ENCODE assay signal across 11 cellular contexts in genomic region chr15:89666147-89666857, GRCh38. TPM values are rescaled to one million over a fixed set of nuclear protein-coding genes. Genes with fewer than 3 reads are reported as not detected.
DNase-seq lines count a peak whose midpoint lies in the region; ATAC-seq and TF ChIP-seq lines count a peak whose summit lies in the region.
"Had no signal": no experiment of that assay in that cellular context is flagged by ENCODE, and none has a peak within 500 bp of the region (broad histone marks: within the 10 kb centered on the region; RNA-seq: fewer than 3 reads in every experiment).

No MANE protein-coding gene starts in this region.

- CTCF ChIA-PET in A673 (lab: Charles Lee), result no interaction called here

- intact Hi-C loops in A673 (cut with micrococcal nuclease; ENCODE audit: unreplicated experiment), result no loop called here
- intact Hi-C loops in Right ventricle myocardium superior (cut with DNase I), result no loop called here

- H3K79me2 ChIP-seq in OCI-LY3 (ENCODE audit: low read length), result no peaks in the 10 kb centered on the region

- H3K36me3 Mint-ChIP-seq in osteocyte (ENCODE audit: unreplicated experiment), result no peaks in the 10 kb centered on the region
- H3K36me3 Mint-ChIP-seq: CD4-positive, CD25-positive, alpha-beta regulatory T cell had no signal

- peak overlapping the region; percentile 69 for H3K4me2 ChIP-seq in OCI-LY3 (ENCODE audit: low read length)

- no TSS peak for BruUV-seq in A673 (replicated peaks; lab: Mats Ljungman, UMichigan)

- no peaks in the 10 kb centered on the region for H4K20me1 ChIP-seq in OCI-LY3 (ENCODE audit: insufficient read depth, low read length)

- TF ChIP-seq CTCF in A673 (conservative IDR thresholded peaks at IDR 0.05; ENCODE audit: low read depth, low read length) (no peak), OCI-LY3 (IDR thresholded peaks at IDR 0.05; ENCODE audit: low read depth, low read length) (no peak), osteocyte (IDR thresholded peaks at IDR 0.05) (no peak)

- H3K4me3 ChIP-seq in A673 (ENCODE audit: low read depth, low read length, poor library complexity, severe bottlenecking), result peak overlapping the region; percentile 35
- peak overlapping the region; percentile 77 for H3K4me3 ChIP-seq in OCI-LY3 (ENCODE audit: low read length)

- H3K36me3 ChIP-seq in A673 (ENCODE audit: insufficient read depth, low read length, poor library complexity, severe bottlenecking) (no peaks in the 10 kb centered on the region), OCI-LY3 (replicated peaks; ENCODE audit: low read depth, low read length) (no peaks in the 10 kb centered on the region)

- H3K27me3 ChIP-seq in A673 (replicated peaks; ENCODE audit: insufficient read depth, low read depth, low read length, poor library complexity) (peaks cover 10% of the 10 kb centered on the region), OCI-LY3 (ENCODE audit: low read depth, low read length) (peaks cover 9% of the 10 kb centered on the region)

- H3K4me3 Mint-ChIP-seq in osteocyte (ENCODE audit: unreplicated experiment), result peak overlapping the region; percentile 26
- H3K4me3 Mint-ChIP-seq: CD4-positive, CD25-positive, alpha-beta regulatory T cell had no signal

- H3K4me1 ChIP-seq in A673 (ENCODE audit: insufficient read depth, low read length, poor library complexity, severe bottlenecking), result peaks cover 3% of the 10 kb centered on the region
- peaks cover 11% of the 10 kb centered on the region; the same call in 1 of the 2 replicates for H3K4me1 ChIP-seq in OCI-LY3 (ENCODE audit: low read length)

- H3K4me1 Mint-ChIP-seq in osteocyte (ENCODE audit: unreplicated experiment), result peaks cover 22% of the 10 kb centered on the region

- peak overlapping the region; percentile 41 for H3K27ac Mint-ChIP-seq in osteocyte (ENCODE audit: unreplicated experiment)
- H3K27ac Mint-ChIP-seq: CD4-positive, CD25-positive, alpha-beta regulatory T cell had no signal

- H3K9me3 ChIP-seq in A673 (ENCODE audit: low read depth, low read length, poor library complexity, severe bottlenecking), result no peaks in the 10 kb centered on the region
- no peaks in the 10 kb centered on the region for H3K9me3 ChIP-seq in OCI-LY3 (ENCODE audit: insufficient read depth, low read length)

- H3K9ac ChIP-seq in OCI-LY3 (ENCODE audit: low read length), result peak overlapping the region; percentile 44; the same call in 1 of the 2 replicates

- no peaks in the 10 kb centered on the region for H3K9me3 Mint-ChIP-seq in osteocyte (ENCODE audit: unreplicated experiment)

- H3K27me3 Mint-ChIP-seq in osteocyte (ENCODE audit: unreplicated experiment), result no peaks in the 10 kb centered on the region

- POLR2A ChIA-PET in A673 (lab: Charles Lee; ENCODE audit: low non-redundant PET), result no interaction called here

- peak overlapping the region; percentile 34; the same call in 1 of the 2 replicates for H2AFZ ChIP-seq in OCI-LY3 (ENCODE audit: low read depth, low read length)

- H3K27ac ChIP-seq in A673 (ENCODE audit: low read depth, low read length, poor library complexity, severe bottlenecking) (no peak overlapping the region), OCI-LY3 (ENCODE audit: low read length) (no peak overlapping the region)

- DNase-seq in A673 (ENCODE audit: low spot score) (no peak), Right ventricle myocardium superior (no peak), osteocyte (ENCODE audit: extremely low spot score, unreplicated experiment) (no peak), D341Med (ENCODE audit: low spot score) (no peak)
- DNase-seq in stimulated activated naive CD4-positive, alpha-beta T cell (lab: John Stamatoyannopoulos, UW), result no peak
- DNase-seq: activated T-cell treated with anti-CD3 and anti-CD28 coated beads, Interleukin-2, amount 50 U/mL, for 1 hour; CD4-positive, CD25-positive, alpha-beta regulatory T cell; NCI-H1048 had no signal

- ATAC-seq in Right ventricle myocardium superior (ENCODE audit: poor library complexity) (peak; percentile 12), HG03045 (IDR thresholded peaks at IDR 0.05; ENCODE audit: unreplicated experiment) (no peak), GM21825 (IDR thresholded peaks at IDR 0.05; ENCODE audit: unreplicated experiment) (no peak)

RNA-seq across cellular contexts. Expression of gene KIF7, which starts 11.0 kb away (rescaled TPM):
- total RNA-seq in A673 (2021) (9.5 and 11.3 TPM in 2 replicates), Right ventricle myocardium superior (1.9 TPM), osteocyte (18.2 and 20.0 TPM in 2 replicates)

RNA-seq across cellular contexts. Expression of gene PLIN1, which starts 12.9 kb away (rescaled TPM):
- total RNA-seq in A673 (2021) (0.30 and 0.46 TPM in 2 replicates), Right ventricle myocardium superior (9.9 TPM), osteocyte (0.70 and 0.84 TPM in 2 replicates)
- total RNA-seq: CD4-positive, CD25-positive, alpha-beta regulatory T cell had no signal

RNA-seq across cellular contexts. Expression of gene PEX11A, which starts 24.3 kb away (rescaled TPM):
- total RNA-seq in A673 (2021), result 2.7 and 5.4 TPM in 2 replicates
- 13.4 TPM for total RNA-seq in Right ventricle myocardium superior
- total RNA-seq in osteocyte, result 4.6 and 5.6 TPM in 2 replicates

RNA-seq across cellular contexts. Expression of gene WDR93, which starts 24.3 kb away (rescaled TPM):
- not detected in 2 replicates for total RNA-seq in A673 (2021)
- 0.11 TPM for total RNA-seq in Right ventricle myocardium superior
- 0.19 TPM in 1 of 2 replicates, not detected in the other for total RNA-seq in osteocyte
- total RNA-seq: CD4-positive, CD25-positive, alpha-beta regulatory T cell had no signal
